In genomic region chr3:137768021-137768360, GRCh38 we compare ENCODE assay signal across 13 cellular contexts. TPM values are rescaled to one million over a fixed set of nuclear protein-coding genes. Genes with fewer than 3 reads are reported as not detected.
DNase-seq lines count a peak whose midpoint lies in the region; ATAC-seq and TF ChIP-seq lines count a peak whose summit lies in the region.
"Had no signal": no experiment of that assay in that cellular context is flagged by ENCODE, and none has a peak within 500 bp of the region (broad histone marks: within the 10 kb centered on the region; RNA-seq: fewer than 3 reads in every experiment).

No MANE protein-coding gene starts in this region.

- H3K27me3 ChIP-seq in adipocyte (replicated peaks; ENCODE audit: control insufficient read depth, insufficient read depth, low read length) (peaks cover 91% of the 10 kb centered on the region), iPS-18a (ENCODE audit: control insufficient read depth, insufficient read depth, low read length) (peaks cover 100% of the 10 kb centered on the region), gastrocnemius medialis (peaks cover 99 to 100% (median 100%) of the 10 kb centered on the region in 3 donors)

- H3K9ac ChIP-seq in ES-I3 (ENCODE audit: low read depth, low read length): peak overlapping the region; percentile 57; the same call in 1 of the 2 replicates
- H3K9ac ChIP-seq in adipocyte (ENCODE audit: low read length): no peak overlapping the region
- H3K9ac ChIP-seq in iPS-18a (ENCODE audit: low read length): no peak overlapping the region

- H3K4me1 ChIP-seq in ES-I3 (ENCODE audit: insufficient read depth, low read length): peaks cover 11% of the 10 kb centered on the region
- peaks cover 11% of the 10 kb centered on the region for H3K4me1 ChIP-seq in adipocyte (ENCODE audit: control insufficient read depth, insufficient read depth, low read length)
- peaks cover 65% of the 10 kb centered on the region for H3K4me1 ChIP-seq in iPS-18a (ENCODE audit: control insufficient read depth, low read depth, low read length)
- H3K4me1 ChIP-seq in gastrocnemius medialis: peaks cover 10 to 33% of the 10 kb centered on the region in 2 donors

- no peaks in the 10 kb centered on the region for H3K9me3 ChIP-seq in ES-I3 (ENCODE audit: control insufficient read depth, insufficient read depth, low read length)
- H3K9me3 ChIP-seq in adipocyte (ENCODE audit: control insufficient read depth, low read length): no peaks in the 10 kb centered on the region
- H3K9me3 ChIP-seq in iPS-18a (ENCODE audit: control insufficient read depth, low read depth, low read length): no peaks in the 10 kb centered on the region
- no peaks in the 10 kb centered on the region for H3K9me3 ChIP-seq in gastrocnemius medialis
- H3K9me3 ChIP-seq: left lung had no signal

- no peaks in the 10 kb centered on the region for H3K36me3 ChIP-seq in ES-I3 (ENCODE audit: insufficient read depth, low read length)
- no peaks in the 10 kb centered on the region for H3K36me3 ChIP-seq in adipocyte (ENCODE audit: control insufficient read depth, insufficient read depth, low read length, severe bottlenecking)
- no peaks in the 10 kb centered on the region for H3K36me3 ChIP-seq in iPS-18a (ENCODE audit: control insufficient read depth, low read depth, low read length)
- no peaks in the 10 kb centered on the region for H3K36me3 ChIP-seq in gastrocnemius medialis
- H3K36me3 ChIP-seq: left lung had no signal

- intact Hi-C loops in gastrocnemius medialis (cut with DNase I; ENCODE audit: low total_unique reads): no loop called here

- in situ Hi-C loops in gastrocnemius medialis (cut with MboI; ENCODE audit: low sequenced_read_pairs in 4 of 4): no loop called here

- H3K27ac ChIP-seq in iPS-18a (ENCODE audit: low read length): no peak overlapping the region
- H3K27ac ChIP-seq in gastrocnemius medialis: no peak overlapping the region
- H3K27ac ChIP-seq: left lung, SK-N-MC had no signal

- no peak for ATAC-seq in gastrocnemius medialis
- ATAC-seq: left lung had no signal

- TF ChIP-seq POLR2A in gastrocnemius medialis (IDR thresholded peaks at IDR 0.05): no peak

- TF ChIP-seq CTCF in gastrocnemius medialis (IDR thresholded peaks at IDR 0.05 in 4 of 5, conservative IDR thresholded peaks at IDR 0.05 in 1 of 5): no peak

- DNase-seq in adipocyte (ENCODE audit: low read depth): no peak
- DNase-seq in gastrocnemius medialis: no peak
- no peak for DNase-seq in SK-N-DZ (ENCODE audit: low spot score)
- DNase-seq in NCI-H2171 (lab: John Stamatoyannopoulos, UW): no peak
- DNase-seq in stimulated activated naive CD4-positive, alpha-beta T cell (lab: John Stamatoyannopoulos, UW): no peak
- DNase-seq in NCI-H1694 treated with DMSO at 0.1 percent for 48 hours (lab: John Stamatoyannopoulos, UW): no peak
- DNase-seq: stimulated activated CD4-positive, alpha-beta T cell treated with anti-CD3 and anti-CD28 coated beads, Interleukin-2, amount 100 ng/mL, for 24 hours had no signal

- peak overlapping the region; percentile 72 for H3K4me3 ChIP-seq in adipocyte (ENCODE audit: low read length)
- H3K4me3 ChIP-seq in iPS-18a (ENCODE audit: low read length): peak overlapping the region; percentile 48
- H3K4me3 ChIP-seq in gastrocnemius medialis: peak overlapping the region; percentile 32 to 58 (median 48)
- H3K4me3 ChIP-seq: SK-N-MC had no signal

RNA-seq across cellular contexts. Expression of gene SOX14, which starts 3.9 kb away (rescaled TPM):
- not detected for total RNA-seq in gastrocnemius medialis
- polyA plus RNA-seq in SK-N-DZ (2014; cell fraction: cytosol; rRNA removed): not detected in 2 replicates
- not detected in 2 replicates for polyA plus RNA-seq in SK-N-DZ (2014; cell fraction: nucleus; rRNA removed)
- total RNA-seq: dermis microvascular lymphatic vessel endothelial cell, left lung, ureter had no signal
